Comparison of ENCODE assay signal across 9 cellular contexts in genomic region chr5:149853019-149853648, GRCh38.
DNase-seq lines count a peak whose midpoint lies in the region; ATAC-seq, FAIRE-seq and TF ChIP-seq lines count a peak whose summit lies in the region.
"Had no signal": no experiment of that assay in that cellular context is flagged by ENCODE, and none has a peak within 500 bp of the region (broad histone marks: within the 10 kb centered on the region; RNA-seq: fewer than 3 reads in every experiment).

No MANE protein-coding gene starts in this region.

- H3K36me3 Mint-ChIP-seq in T-helper 2 cell treated with Interferon-gamma antibody and Interleukin-4, amounts not matched to agents 5 μg/mL and 100 μg/mL, for 36 hours (ENCODE audit: low read depth): no peaks in the 10 kb centered on the region

- no peaks in the 10 kb centered on the region for H3K36me3 ChIP-seq in bronchial epithelial cell (ENCODE audit: control insufficient read depth, insufficient read depth, low read length)
- H3K36me3 ChIP-seq in kidney epithelial cell (ENCODE audit: control insufficient read depth, insufficient read depth, low read length): no peaks in the 10 kb centered on the region

- no peaks in the 10 kb centered on the region for H3K27me3 ChIP-seq in bronchial epithelial cell (ENCODE audit: control insufficient read depth, insufficient read depth, low read length)
- no peaks in the 10 kb centered on the region for H3K27me3 ChIP-seq in kidney epithelial cell (ENCODE audit: control insufficient read depth, insufficient read depth, low read length)

- no peaks in the 10 kb centered on the region for H3K9me3 Mint-ChIP-seq in T-helper 2 cell treated with Interferon-gamma antibody and Interleukin-4, amounts not matched to agents 5 μg/mL and 100 μg/mL, for 36 hours

- ATAC-seq in GM19351 (IDR thresholded peaks at IDR 0.05; ENCODE audit: unreplicated experiment): peak; percentile 78
- ATAC-seq: T-helper 17 cell had no signal

- DNase-seq in COLO829 (ENCODE audit: low spot score): peak; percentile 81
- DNase-seq in HuH-7.5 (ENCODE audit: low spot score): peak; percentile 50
- peak; percentile 21 for DNase-seq in T-helper 2 cell treated with Interferon-gamma antibody and Interleukin-4, amounts not matched to agents 5 μg/mL and 100 μg/mL, for 36 hours (ENCODE audit: low spot score)
- DNase-seq in bronchial epithelial cell (ENCODE audit: low read depth): peak; percentile 56
- no peak for DNase-seq in kidney epithelial cell (ENCODE audit: low read depth)
- peak; percentile 24 for DNase-seq in stimulated activated CD4-positive, alpha-beta T cell treated with anti-CD3 and anti-CD28 coated beads, Interleukin-1b, Interleukin-23, amount 100 ng/mL, for 48 hours
- no peak for DNase-seq in T-helper 9 cell

- no peak overlapping the region for H3K4me3 Mint-ChIP-seq in T-helper 2 cell treated with Interferon-gamma antibody and Interleukin-4, amounts not matched to agents 5 μg/mL and 100 μg/mL, for 36 hours
- H3K4me3 Mint-ChIP-seq: T-helper 17 cell had no signal

- TF ChIP-seq CTCF in bronchial epithelial cell (IDR thresholded peaks at IDR 0.05; ENCODE audit: insufficient read depth, low read length, severe bottlenecking): peak; percentile 88
- peak; percentile 90 for TF ChIP-seq CTCF in kidney epithelial cell (IDR thresholded peaks at IDR 0.05; ENCODE audit: insufficient read depth, low read length, poor library complexity, severe bottlenecking)

- H3K27me3 Mint-ChIP-seq in T-helper 2 cell treated with Interferon-gamma antibody and Interleukin-4, amounts not matched to agents 5 μg/mL and 100 μg/mL, for 36 hours (ENCODE audit: low read depth): no peaks in the 10 kb centered on the region
- H3K27me3 Mint-ChIP-seq: T-helper 17 cell had no signal

- H3K27ac Mint-ChIP-seq in T-helper 2 cell treated with Interferon-gamma antibody and Interleukin-4, amounts not matched to agents 5 μg/mL and 100 μg/mL, for 36 hours: no peak overlapping the region
- H3K27ac Mint-ChIP-seq: T-helper 17 cell had no signal

- peak; percentile 32 for FAIRE-seq in bronchial epithelial cell (lab: Jason Lieb, UNC)

- H3K4me3 ChIP-seq in bronchial epithelial cell (ENCODE audit: low read depth, low read length): no peak overlapping the region
- no peak overlapping the region for H3K4me3 ChIP-seq in kidney epithelial cell (ENCODE audit: low read depth, low read length)

- no peaks in the 10 kb centered on the region for H3K4me1 Mint-ChIP-seq in T-helper 2 cell treated with Interferon-gamma antibody and Interleukin-4, amounts not matched to agents 5 μg/mL and 100 μg/mL, for 36 hours (ENCODE audit: low read depth)
- H3K4me1 Mint-ChIP-seq: T-helper 17 cell had no signal

Comparison
In these comparisons a context has a peak if more than half of its experiments do, and no peak if none do; other contexts are left out.
1. DNase-seq: peak in COLO829 (single experiment), HuH-7.5 (single experiment), T-helper 2 cell treated with Interferon-gamma antibody and Interleukin-4, amounts not matched to agents 5 μg/mL and 100 μg/mL, for 36 hours (single experiment), bronchial epithelial cell (single experiment) and stimulated activated CD4-positive, alpha-beta T cell treated with anti-CD3 and anti-CD28 coated beads, Interleukin-1b, Interleukin-23, amount 100 ng/mL, for 48 hours (single experiment); none in kidney epithelial cell (single experiment) and T-helper 9 cell (single experiment).